ENCODE assay signal across 1 cellular context in the genomic region with DNA sequence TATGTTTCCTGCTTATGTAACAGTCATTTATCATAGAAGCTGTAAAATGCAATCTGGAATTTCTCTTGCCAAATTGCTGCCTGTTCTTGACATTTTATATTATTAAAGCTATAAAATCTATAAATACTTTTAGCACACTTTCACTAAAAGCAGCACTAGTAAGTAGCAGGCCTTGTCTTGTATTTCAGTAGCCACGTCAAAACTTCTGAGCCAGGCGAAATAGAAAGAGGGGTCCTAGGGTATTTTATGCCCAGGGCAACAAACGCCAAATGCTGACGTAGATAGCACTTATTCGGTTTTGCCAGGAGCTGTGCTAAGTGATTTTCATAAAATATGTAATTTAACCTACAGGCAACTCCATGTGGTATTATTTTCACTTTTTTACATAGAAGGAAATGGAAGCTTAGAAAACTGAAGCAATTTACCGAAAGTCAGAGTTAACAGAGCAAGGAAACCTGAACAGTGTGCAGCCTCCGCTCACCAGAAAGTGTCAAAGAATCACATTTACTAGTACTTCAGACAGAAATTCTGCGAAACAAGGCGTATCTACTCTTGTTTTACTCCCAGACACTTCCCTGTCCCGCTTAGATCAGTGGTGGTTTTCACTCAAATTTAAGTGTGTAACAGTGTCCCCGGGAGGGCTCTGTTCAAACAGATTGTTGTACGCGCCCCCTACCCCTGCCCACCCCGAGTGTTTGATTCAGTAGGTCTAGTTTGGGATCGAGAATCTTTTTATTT.
TF ChIP-seq lines count a peak whose summit lies in the region.

No MANE protein-coding gene starts in this region.

TF ChIP-seq in H1, 55 proteins besides CTCF, POLR2A, EP300 and RAD21 (continued from another document):
- TF ChIP-seq MAFK (IDR thresholded peaks at IDR 0.05; ENCODE audit: low read depth, low read length) (no peak), SP1 (IDR thresholded peaks at IDR 0.05; ENCODE audit: low read depth, low read length) (no peak)
TF ChIP-seq in H1: peak in this region for 0.
